Comparison of ENCODE assay signal across 2 cellular contexts in genomic region chr11:128335729-128336128, GRCh38.
TF ChIP-seq lines count a peak whose summit lies in the region.

No MANE protein-coding gene starts in this region.

TF ChIP-seq in IMR-90, 13 proteins besides CTCF, POLR2A, EP300 and RAD21:
- TF ChIP-seq SMC3 (IDR thresholded peaks at IDR 0.05; ENCODE audit: low read depth, low read length) (no peak), USF2 (IDR thresholded peaks at IDR 0.05; ENCODE audit: low read depth, low read length) (no peak), ELK1 (IDR thresholded peaks at IDR 0.05; ENCODE audit: borderline replicate concordance, low read depth, low read length) (no peak), MXI1 (IDR thresholded peaks at IDR 0.05; ENCODE audit: borderline replicate concordance, low read depth, low read length) (no peak), FOS (IDR thresholded peaks at IDR 0.05; ENCODE audit: low read depth, low read length) (no peak), BHLHE40 (IDR thresholded peaks at IDR 0.05; ENCODE audit: low read depth, low read length) (no peak), RCOR1 (IDR thresholded peaks at IDR 0.05; ENCODE audit: insufficient replicate concordance, low read length) (no peak), CEBPB (IDR thresholded peaks at IDR 0.05; ENCODE audit: low read depth, low read length) (no peak), RFX5 (IDR thresholded peaks at IDR 0.05; ENCODE audit: low read depth, low read length) (no peak), MAFK (IDR thresholded peaks at IDR 0.05; ENCODE audit: low read depth, low read length) (no peak), NFE2L2 (IDR thresholded peaks at IDR 0.05; ENCODE audit: low read depth, low read length) (no peak), CHD1 (IDR thresholded peaks at IDR 0.05; ENCODE audit: low read depth, low read length) (no peak), MAZ (IDR thresholded peaks at IDR 0.05; ENCODE audit: borderline replicate concordance, low read depth, low read length) (no peak)

TF ChIP-seq in liver, 16 proteins besides CTCF, POLR2A, EP300 and RAD21:
- TF ChIP-seq GABPA (IDR thresholded peaks at IDR 0.05 in 1 of 2, conservative IDR thresholded peaks at IDR 0.05 in 1 of 2) (no peak), SP1 (IDR thresholded peaks at IDR 0.05) (no peak), TAF1 (conservative IDR thresholded peaks at IDR 0.05) (no peak), FOXA2 (IDR thresholded peaks at IDR 0.05) (no peak), RXRA (IDR thresholded peaks at IDR 0.05) (no peak), HNF4A (conservative IDR thresholded peaks at IDR 0.05) (no peak), NR2F2 (IDR thresholded peaks at IDR 0.05) (no peak), JUND (IDR thresholded peaks at IDR 0.05) (no peak), YY1 (IDR thresholded peaks at IDR 0.05) (no peak), EGR1 (IDR thresholded peaks at IDR 0.05; ENCODE audit: low read depth in 2 of 2) (no peak), ATF3 (IDR thresholded peaks at IDR 0.05) (no peak), FOXA1 (IDR thresholded peaks at IDR 0.05) (no peak), ZBTB33 (IDR thresholded peaks at IDR 0.05) (no peak)
TF ChIP-seq in liver: peak in this region for 0.
